11 cellular contexts compared by ENCODE assay signal in genomic region chr19:24159707-24160106, GRCh38.
DNase-seq lines count a peak whose midpoint lies in the region; ATAC-seq and TF ChIP-seq lines count a peak whose summit lies in the region.
"Had no signal": no experiment of that assay in that cellular context is flagged by ENCODE, and none has a peak within 500 bp of the region (broad histone marks: within the 10 kb centered on the region; RNA-seq: fewer than 3 reads in every experiment).

No MANE protein-coding gene starts in this region.

- peaks cover 63% of the 10 kb centered on the region for H3K36me3 Mint-ChIP-seq in neural crest cell (ENCODE audit: low read depth)
- peaks cover 44% of the 10 kb centered on the region for H3K36me3 Mint-ChIP-seq in natural killer cell treated with Interleukin-12 subunit alpha and Interleukin-12 subunit beta and Interleukin-15 and Interleukin-18, amount 100 ng/mL, for 72 hours

- DNase-seq in GM12864 (ENCODE audit: low read depth) (no peak), M059J (ENCODE audit: low read depth) (peak; percentile 9), T47D (ENCODE audit: low read depth in 1 of 2, low spot score in 1 of 2) (peak; percentile 16 to 69), neural crest cell (ENCODE audit: low read depth, low spot score) (no peak), medulla oblongata (ENCODE audit: extremely low spot score) (no peak), activated gamma-delta T cell (lab: John Stamatoyannopoulos, UW) (no peak)
- DNase-seq in natural killer cell treated with Interleukin-12 subunit alpha and Interleukin-12 subunit beta and Interleukin-15 and Interleukin-18, amount 100 ng/mL, for 72 hours (ENCODE audit: low spot score): no peak
- DNase-seq: NCI-H1092 had no signal

- H3K4me1 Mint-ChIP-seq in neural crest cell: no peaks in the 10 kb centered on the region
- H3K4me1 Mint-ChIP-seq in natural killer cell treated with Interleukin-12 subunit alpha and Interleukin-12 subunit beta and Interleukin-15 and Interleukin-18, amount 100 ng/mL, for 72 hours (ENCODE audit: low read depth in 2 of 2): no peaks in the 10 kb centered on the region
- H3K4me1 Mint-ChIP-seq: activated naive CD4-positive, alpha-beta T cell treated with anti-CD3 and anti-CD28 coated beads, Interleukin-2, amount 50 U/mL, for 24 hours had no signal

- in situ Hi-C loops in T47D (cut with HindIII; ENCODE audit: low pct_unique_long_range_greater_than_20kb, low sequenced_read_pairs): no loop called here

- TF ChIP-seq CTCF in GM12864 (IDR thresholded peaks at IDR 0.05; ENCODE audit: low read depth, low read length, missing control alignments) (peak; percentile 34), neural crest cell (conservative IDR thresholded peaks at IDR 0.05) (peak; percentile 56)

- no peaks in the 10 kb centered on the region for H3K27me3 Mint-ChIP-seq in neural crest cell (ENCODE audit: low read depth)
- no peaks in the 10 kb centered on the region for H3K27me3 Mint-ChIP-seq in natural killer cell treated with Interleukin-12 subunit alpha and Interleukin-12 subunit beta and Interleukin-15 and Interleukin-18, amount 100 ng/mL, for 72 hours
- H3K27me3 Mint-ChIP-seq: activated naive CD4-positive, alpha-beta T cell treated with anti-CD3 and anti-CD28 coated beads, Interleukin-2, amount 50 U/mL, for 24 hours had no signal

- peaks cover 35% of the 10 kb centered on the region for H3K9me3 Mint-ChIP-seq in neural crest cell
- peaks cover 21% of the 10 kb centered on the region for H3K9me3 Mint-ChIP-seq in natural killer cell treated with Interleukin-12 subunit alpha and Interleukin-12 subunit beta and Interleukin-15 and Interleukin-18, amount 100 ng/mL, for 72 hours

- no peak for ATAC-seq in natural killer cell treated with Interleukin-12 subunit alpha and Interleukin-12 subunit beta and Interleukin-15 and Interleukin-18, amount 100 ng/mL, for 72 hours
- ATAC-seq in HG02678 (IDR thresholded peaks at IDR 0.05; ENCODE audit: unreplicated experiment): no peak

- H3K4me3 ChIP-seq in GM12864 (ENCODE audit: low read depth, low read length): no peak overlapping the region

- H3K27ac Mint-ChIP-seq in neural crest cell (ENCODE audit: unreplicated experiment): no peak overlapping the region
- H3K27ac Mint-ChIP-seq in natural killer cell treated with Interleukin-12 subunit alpha and Interleukin-12 subunit beta and Interleukin-15 and Interleukin-18, amount 100 ng/mL, for 72 hours: no peak overlapping the region
- H3K27ac Mint-ChIP-seq: activated naive CD4-positive, alpha-beta T cell treated with anti-CD3 and anti-CD28 coated beads, Interleukin-2, amount 50 U/mL, for 24 hours; T-helper 2 cell treated with Interferon-gamma antibody and Interleukin-4, amounts not matched to agents 5 μg/mL and 100 μg/mL, for 36 hours had no signal

- H3K4me3 Mint-ChIP-seq in neural crest cell: no peak overlapping the region
- H3K4me3 Mint-ChIP-seq in natural killer cell treated with Interleukin-12 subunit alpha and Interleukin-12 subunit beta and Interleukin-15 and Interleukin-18, amount 100 ng/mL, for 72 hours: no peak overlapping the region
- H3K4me3 Mint-ChIP-seq: activated naive CD4-positive, alpha-beta T cell treated with anti-CD3 and anti-CD28 coated beads, Interleukin-2, amount 50 U/mL, for 24 hours; T-helper 2 cell treated with Interferon-gamma antibody and Interleukin-4, amounts not matched to agents 5 μg/mL and 100 μg/mL, for 36 hours had no signal

Comparison
In these comparisons a context has a peak if more than half of its experiments do, and no peak if none do; other contexts are left out.
1. DNase-seq: peak in M059J (single experiment) and T47D (2 of 2); none in GM12864 (single experiment), neural crest cell (single experiment), medulla oblongata (single experiment), activated gamma-delta T cell (single experiment) and natural killer cell treated with Interleukin-12 subunit alpha and Interleukin-12 subunit beta and Interleukin-15 and Interleukin-18, amount 100 ng/mL, for 72 hours (single experiment).